In the genomic region with DNA sequence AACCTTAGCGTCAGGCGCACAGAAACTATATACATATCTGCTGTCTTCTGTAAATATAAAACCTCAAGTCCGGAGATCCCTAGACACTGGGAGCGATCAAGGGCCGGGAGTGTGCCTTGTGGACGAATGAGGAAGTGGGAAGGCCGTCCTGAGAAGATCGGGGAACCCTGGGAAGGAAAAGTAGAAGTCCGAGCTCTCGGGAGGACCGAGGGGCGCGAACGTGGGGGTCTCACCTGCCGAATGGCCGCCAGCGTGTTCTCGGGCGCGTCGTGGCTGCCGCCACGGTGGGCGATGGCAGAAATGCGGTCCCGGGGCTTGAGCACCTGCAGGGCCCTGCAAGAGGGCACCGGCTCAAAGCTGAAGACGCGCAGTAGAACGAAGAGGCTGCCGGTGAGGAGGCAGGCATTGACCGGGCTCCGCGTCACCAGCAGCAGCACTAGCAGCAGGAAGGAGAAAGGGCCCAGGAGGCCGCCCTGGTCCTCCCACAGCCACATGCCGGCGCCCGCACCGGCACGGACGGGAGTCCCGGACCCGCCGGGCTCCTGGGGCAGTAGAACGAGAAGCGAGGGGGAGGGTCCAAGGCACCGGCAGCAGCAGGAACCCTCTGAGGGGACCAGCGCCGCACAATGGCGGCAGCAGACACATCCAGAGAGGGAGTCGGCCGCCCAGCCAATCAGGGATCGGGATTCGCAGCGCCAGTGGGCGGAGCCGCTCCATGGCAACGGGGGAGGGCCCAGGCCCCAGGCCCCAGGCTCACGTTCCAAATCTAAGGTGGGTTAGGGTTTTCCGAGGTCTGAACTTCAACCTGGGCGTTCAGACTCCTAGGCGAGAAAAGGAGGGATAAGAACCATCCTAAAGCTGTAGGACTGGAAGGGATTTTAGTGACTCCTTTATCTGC, we compare ENCODE assay signal across 1 cellular context.
TF ChIP-seq lines count a peak whose summit lies in the region.

A gene with protein sequence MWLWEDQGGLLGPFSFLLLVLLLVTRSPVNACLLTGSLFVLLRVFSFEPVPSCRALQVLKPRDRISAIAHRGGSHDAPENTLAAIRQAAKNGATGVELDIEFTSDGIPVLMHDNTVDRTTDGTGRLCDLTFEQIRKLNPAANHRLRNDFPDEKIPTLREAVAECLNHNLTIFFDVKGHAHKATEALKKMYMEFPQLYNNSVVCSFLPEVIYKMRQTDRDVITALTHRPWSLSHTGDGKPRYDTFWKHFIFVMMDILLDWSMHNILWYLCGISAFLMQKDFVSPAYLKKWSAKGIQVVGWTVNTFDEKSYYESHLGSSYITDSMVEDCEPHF (minus strand): TSS at position 628 of the 898 bp plus-strand sequence. CDS start 134 bp downstream, at position 494.

TF ChIP-seq in HepG2, 621 proteins besides CTCF, POLR2A, EP300 and RAD21 (continued from another document and continues in another):
- peak; percentile 86 for TF ChIP-seq ZNF281 (CRISPR knock-in tag; IDR thresholded peaks at IDR 0.05; ENCODE audit: borderline replicate concordance)
- TF ChIP-seq POGZ (CRISPR knock-in tag; IDR thresholded peaks at IDR 0.05), result peak; percentile 73; the same call in 1 of the 2 replicates
- TF ChIP-seq ZNF367 (CRISPR knock-in tag; IDR thresholded peaks at IDR 0.05; ENCODE audit: borderline replicate concordance), result no peak
- no peak for TF ChIP-seq ZNF703 (CRISPR knock-in tag; IDR thresholded peaks at IDR 0.05; ENCODE audit: borderline replicate concordance)
- TF ChIP-seq ELK4 (CRISPR knock-in tag; IDR thresholded peaks at IDR 0.05; ENCODE audit: borderline replicate concordance), result no peak
- peak; percentile 68 for TF ChIP-seq ZNF770 (CRISPR knock-in tag; IDR thresholded peaks at IDR 0.05)
- no peak for TF ChIP-seq ZNF839 (CRISPR knock-in tag; IDR thresholded peaks at IDR 0.05; ENCODE audit: borderline replicate concordance)
- 0 out of 2 replicates have a peak, but pooled peaks have one; percentile 7 for TF ChIP-seq TFAP4 (IDR thresholded peaks at IDR 0.05; ENCODE audit: borderline replicate concordance, low read depth)
- TF ChIP-seq, protein P1, sequence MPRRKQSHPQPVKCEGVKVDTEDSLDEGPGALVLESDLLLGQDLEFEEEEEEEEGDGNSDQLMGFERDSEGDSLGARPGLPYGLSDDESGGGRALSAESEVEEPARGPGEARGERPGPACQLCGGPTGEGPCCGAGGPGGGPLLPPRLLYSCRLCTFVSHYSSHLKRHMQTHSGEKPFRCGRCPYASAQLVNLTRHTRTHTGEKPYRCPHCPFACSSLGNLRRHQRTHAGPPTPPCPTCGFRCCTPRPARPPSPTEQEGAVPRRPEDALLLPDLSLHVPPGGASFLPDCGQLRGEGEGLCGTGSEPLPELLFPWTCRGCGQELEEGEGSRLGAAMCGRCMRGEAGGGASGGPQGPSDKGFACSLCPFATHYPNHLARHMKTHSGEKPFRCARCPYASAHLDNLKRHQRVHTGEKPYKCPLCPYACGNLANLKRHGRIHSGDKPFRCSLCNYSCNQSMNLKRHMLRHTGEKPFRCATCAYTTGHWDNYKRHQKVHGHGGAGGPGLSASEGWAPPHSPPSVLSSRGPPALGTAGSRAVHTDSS (CRISPR knock-in tag; conservative IDR thresholded peaks at IDR 0.05), result 0 out of 2 replicates have a peak, but pooled peaks have one; percentile 8
- no peak for TF ChIP-seq REXO4 (CRISPR knock-in tag; IDR thresholded peaks at IDR 0.05; ENCODE audit: borderline replicate concordance)
- TF ChIP-seq ARHGAP35 (CRISPR knock-in tag; IDR thresholded peaks at IDR 0.05; ENCODE audit: borderline replicate concordance), result peak; percentile 79
- no peak for TF ChIP-seq ZBTB49 (CRISPR knock-in tag; IDR thresholded peaks at IDR 0.05; ENCODE audit: borderline replicate concordance)
- peak; percentile 77 for TF ChIP-seq ZNF781 (CRISPR knock-in tag; IDR thresholded peaks at IDR 0.05; ENCODE audit: borderline replicate concordance, not compliant biosample characterization)
- no peak for TF ChIP-seq SOX13 (IDR thresholded peaks at IDR 0.05)
- no peak; a peak in 1 of 4 replicates for TF ChIP-seq SOX13 (CRISPR knock-in tag; conservative IDR thresholded peaks at IDR 0.05 in 1 of 2, IDR thresholded peaks at IDR 0.05 in 1 of 2)
- 0 out of 2 replicates have a peak, but pooled peaks have one; percentile 73 for TF ChIP-seq U2AF2 (IDR thresholded peaks at IDR 0.05; ENCODE audit: low read depth, low read length)
- peak; percentile 88 for TF ChIP-seq GABPB1 (CRISPR knock-in tag; IDR thresholded peaks at IDR 0.05)
- TF ChIP-seq TRIM22 (IDR thresholded peaks at IDR 0.05), result no peak
- TF ChIP-seq RBM39 (IDR thresholded peaks at IDR 0.05; ENCODE audit: low read depth, low read length, poor library complexity, severe bottlenecking), result peak; percentile 89
- peak; percentile 45 for TF ChIP-seq BRD4 (CRISPR knock-in tag; IDR thresholded peaks at IDR 0.05)
- peak; percentile 70 for TF ChIP-seq GFI1 (CRISPR knock-in tag; IDR thresholded peaks at IDR 0.05; ENCODE audit: borderline replicate concordance)
- peak; percentile 91 for TF ChIP-seq ZMAT3 (CRISPR knock-in tag; conservative IDR thresholded peaks at IDR 0.05)
- TF ChIP-seq ZNF788 (CRISPR knock-in tag; IDR thresholded peaks at IDR 0.05; ENCODE audit: borderline replicate concordance), result 0 out of 2 replicates have a peak, but pooled peaks have one; percentile 71
- TF ChIP-seq, protein P2, sequence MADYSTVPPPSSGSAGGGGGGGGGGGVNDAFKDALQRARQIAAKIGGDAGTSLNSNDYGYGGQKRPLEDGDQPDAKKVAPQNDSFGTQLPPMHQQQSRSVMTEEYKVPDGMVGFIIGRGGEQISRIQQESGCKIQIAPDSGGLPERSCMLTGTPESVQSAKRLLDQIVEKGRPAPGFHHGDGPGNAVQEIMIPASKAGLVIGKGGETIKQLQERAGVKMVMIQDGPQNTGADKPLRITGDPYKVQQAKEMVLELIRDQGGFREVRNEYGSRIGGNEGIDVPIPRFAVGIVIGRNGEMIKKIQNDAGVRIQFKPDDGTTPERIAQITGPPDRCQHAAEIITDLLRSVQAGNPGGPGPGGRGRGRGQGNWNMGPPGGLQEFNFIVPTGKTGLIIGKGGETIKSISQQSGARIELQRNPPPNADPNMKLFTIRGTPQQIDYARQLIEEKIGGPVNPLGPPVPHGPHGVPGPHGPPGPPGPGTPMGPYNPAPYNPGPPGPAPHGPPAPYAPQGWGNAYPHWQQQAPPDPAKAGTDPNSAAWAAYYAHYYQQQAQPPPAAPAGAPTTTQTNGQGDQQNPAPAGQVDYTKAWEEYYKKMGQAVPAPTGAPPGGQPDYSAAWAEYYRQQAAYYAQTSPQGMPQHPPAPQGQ (CRISPR knock-in tag; IDR thresholded peaks at IDR 0.05; ENCODE audit: borderline replicate concordance), result no peak
- TF ChIP-seq, protein P3, sequence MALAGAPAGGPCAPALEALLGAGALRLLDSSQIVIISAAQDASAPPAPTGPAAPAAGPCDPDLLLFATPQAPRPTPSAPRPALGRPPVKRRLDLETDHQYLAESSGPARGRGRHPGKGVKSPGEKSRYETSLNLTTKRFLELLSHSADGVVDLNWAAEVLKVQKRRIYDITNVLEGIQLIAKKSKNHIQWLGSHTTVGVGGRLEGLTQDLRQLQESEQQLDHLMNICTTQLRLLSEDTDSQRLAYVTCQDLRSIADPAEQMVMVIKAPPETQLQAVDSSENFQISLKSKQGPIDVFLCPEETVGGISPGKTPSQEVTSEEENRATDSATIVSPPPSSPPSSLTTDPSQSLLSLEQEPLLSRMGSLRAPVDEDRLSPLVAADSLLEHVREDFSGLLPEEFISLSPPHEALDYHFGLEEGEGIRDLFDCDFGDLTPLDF (CRISPR knock-in tag; IDR thresholded peaks at IDR 0.05), result peak; percentile 30; the same call in 1 of the 2 replicates
- no peak for TF ChIP-seq SMARCC2 (IDR thresholded peaks at IDR 0.05)
- TF ChIP-seq PRPF4 (IDR thresholded peaks at IDR 0.05; ENCODE audit: low read depth, low read length, poor library complexity, severe bottlenecking), result no peak
- 0 out of 2 replicates have a peak, but pooled peaks have one; percentile 10 for TF ChIP-seq NFE2L2 (IDR thresholded peaks at IDR 0.05; ENCODE audit: low read length)
- TF ChIP-seq RNF2 (conservative IDR thresholded peaks at IDR 0.05; ENCODE audit: low read depth), result peak; percentile 77; the same call in 1 of the 2 replicates
